In genomic region chr1:63557365-63557987, GRCh38 we compare ENCODE assay signal across 8 cellular contexts. TPM values are rescaled to one million over a fixed set of nuclear protein-coding genes. Genes with fewer than 3 reads are reported as not detected.
DNase-seq lines count a peak whose midpoint lies in the region; ATAC-seq and TF ChIP-seq lines count a peak whose summit lies in the region.

No MANE protein-coding gene starts in this region.

- CTCF ChIA-PET in activated naive CD4-positive, alpha-beta T cell treated with anti-CD3 and anti-CD28 coated beads, Interleukin-2, amount 10 ng/mL, durations not matched to agents 7 days and 5 days (lab: Charles Lee), result interaction anchor here (0.9 to 1.3 kb wide), 5 partner anchors 10 to 689 kb away, joined by 3 to 6 read pairs (median 4); no protein-coding TSS in a partner anchor

- no peaks in the 10 kb centered on the region for H3K4me1 Mint-ChIP-seq in activated naive CD4-positive, alpha-beta T cell treated with anti-CD3 and anti-CD28 coated beads, Interleukin-2, amount 10 ng/mL, durations not matched to agents 7 days and 5 days

- peak; percentile 59 for TF ChIP-seq CTCF in LNCaP clone FGC (IDR thresholded peaks at IDR 0.05; ENCODE audit: control insufficient read depth, extremely low read depth, insufficient read depth)

- ATAC-seq in left lobe of liver, result peak; percentile 74
- no peak for ATAC-seq in GM18861 (IDR thresholded peaks at IDR 0.05; ENCODE audit: unreplicated experiment)
- no peak for ATAC-seq in GM21786 (IDR thresholded peaks at IDR 0.05; ENCODE audit: unreplicated experiment)

- H3K36me3 Mint-ChIP-seq in activated naive CD4-positive, alpha-beta T cell treated with anti-CD3 and anti-CD28 coated beads, Interleukin-2, amount 10 ng/mL, durations not matched to agents 7 days and 5 days, result peaks cover 3% of the 10 kb centered on the region

- H3K4me3 ChIP-seq in LNCaP clone FGC (ENCODE audit: low read depth, low read length), result no peak overlapping the region

- no peak overlapping the region for H3K4me3 Mint-ChIP-seq in activated naive CD4-positive, alpha-beta T cell treated with anti-CD3 and anti-CD28 coated beads, Interleukin-2, amount 10 ng/mL, durations not matched to agents 7 days and 5 days

- H3K9me3 Mint-ChIP-seq in activated naive CD4-positive, alpha-beta T cell treated with anti-CD3 and anti-CD28 coated beads, Interleukin-2, amount 10 ng/mL, durations not matched to agents 7 days and 5 days, result no peaks in the 10 kb centered on the region

- DNase-seq in activated CD4-positive, alpha-beta T cell treated with anti-CD3 and anti-CD28 coated beads for 4 hours, result peak; percentile 2 to 5
- no peak for DNase-seq in activated CD4-positive, alpha-beta T cell treated with anti-CD3 and anti-CD28 coated beads for 1 hour
- DNase-seq in LNCaP clone FGC (ENCODE audit: low read depth), result no peak
- DNase-seq in activated naive CD4-positive, alpha-beta T cell treated with anti-CD3 and anti-CD28 coated beads, Interleukin-2, amount 10 ng/mL, durations not matched to agents 7 days and 5 days, result peak; percentile 31
- no peak for DNase-seq in left lobe of liver (ENCODE audit: low spot score)
- no peak for DNase-seq in NCI-H1092 (lab: John Stamatoyannopoulos, UW)

- H3K27ac Mint-ChIP-seq in activated naive CD4-positive, alpha-beta T cell treated with anti-CD3 and anti-CD28 coated beads, Interleukin-2, amount 10 ng/mL, durations not matched to agents 7 days and 5 days, result no peak overlapping the region

- H3K27me3 Mint-ChIP-seq in activated naive CD4-positive, alpha-beta T cell treated with anti-CD3 and anti-CD28 coated beads, Interleukin-2, amount 10 ng/mL, durations not matched to agents 7 days and 5 days, result no peaks in the 10 kb centered on the region

RNA-seq across cellular contexts. Expression of gene EFCAB7, which starts 34.2 kb away (rescaled TPM):
- 0.91 TPM for total RNA-seq in left lobe of liver

RNA-seq across cellular contexts. Expression of gene ITGB3BP, which starts 34.5 kb away (rescaled TPM):
- total RNA-seq in left lobe of liver, result 6.0 TPM

RNA-seq across cellular contexts. Expression of gene PGM1, which starts 35.7 kb away (rescaled TPM):
- 225 TPM for total RNA-seq in left lobe of liver

Comparison
In these comparisons a context has a peak if more than half of its experiments do, and no peak if none do; other contexts are left out.
1. DNase-seq: peak in activated CD4-positive, alpha-beta T cell treated with anti-CD3 and anti-CD28 coated beads for 4 hours (2 of 2) and activated naive CD4-positive, alpha-beta T cell treated with anti-CD3 and anti-CD28 coated beads, Interleukin-2, amount 10 ng/mL, durations not matched to agents 7 days and 5 days (single experiment); none in activated CD4-positive, alpha-beta T cell treated with anti-CD3 and anti-CD28 coated beads for 1 hour (single experiment), LNCaP clone FGC (single experiment), left lobe of liver (single experiment) and NCI-H1092 (single experiment).